In genomic region chr6:166446146-166446545, GRCh38 we compare ENCODE assay signal across 29 cellular contexts.
"Had no signal": no experiment of that assay in that cellular context is flagged by ENCODE, and none has a peak within 500 bp of the region (broad histone marks: within the 10 kb centered on the region; RNA-seq: fewer than 3 reads in every experiment).

No MANE protein-coding gene starts in this region.

- H3K4me1 ChIP-seq: adrenal gland, body of pancreas, colonic mucosa, heart left ventricle, pancreas, prostate gland, sigmoid colon, suprapubic skin, tibial artery had no signal

- DNase-seq: activated CD4-positive, alpha-beta T cell treated with anti-CD3 and anti-CD28 coated beads for 36 hours; activated CD4-positive, alpha-beta T cell treated with anti-CD3 and anti-CD28 coated beads, Interleukin-2, amount 50 U/mL, for 4 hours; activated CD4-positive, CD25-positive, alpha-beta regulatory T cell; activated effector memory CD4-positive, alpha-beta T cell treated with anti-CD3 and anti-CD28 coated beads, Interleukin-2, amount 50 U/mL, for 16 hours; activated naive CD4-positive, alpha-beta T cell treated with anti-CD3 and anti-CD28 coated beads for 36 hours; activated naive CD8-positive, alpha-beta T cell treated with anti-CD3 and anti-CD28 coated beads for 36 hours; activated T-cell treated with anti-CD3 and anti-CD28 coated beads, Interleukin-2, amount 50 U/mL, for 1 hour; adrenal gland; aorta; body of pancreas; cerebellar nuclear complex; colonic mucosa; effector CD8-positive, alpha-beta T cell; erythroblast; heart left ventricle; midbrain; naive thymus-derived CD8-positive, alpha-beta T cell; nucleus accumbens; pancreas; retina; sigmoid colon; small intestine; stimulated activated CD4-positive, alpha-beta T cell treated with anti-CD3 and anti-CD28 coated beads, Interleukin-1b, Interleukin-23, amount 100 ng/mL, for 48 hours; stimulated activated CD4-positive, alpha-beta T cell treated with anti-CD3 and anti-CD28 coated beads, Interleukin-4, amount 100 ng/mL, for 4 hours; stimulated activated CD8-positive, alpha-beta memory T cell treated with anti-CD3 and anti-CD28 coated beads, Interleukin-4, amount 100 ng/mL, for 48 hours; tibial artery had no signal

- ATAC-seq: activated CD4-positive, alpha-beta T cell treated with anti-CD3 and anti-CD28 coated beads for 36 hours; body of pancreas; heart left ventricle; naive thymus-derived CD8-positive, alpha-beta T cell; pancreas; stimulated activated memory B cell treated with anti-CD40 and anti-IgM and Interleukin-4, amounts not matched to agents 10 μg/mL and 1 μg/mL and 100 μg/mL, for 72 hours had no signal

- H3K9me3 ChIP-seq: adrenal gland, body of pancreas, colonic mucosa, heart left ventricle, pancreas, prostate gland, sigmoid colon, suprapubic skin, tibial artery had no signal

- FAIRE-seq: pancreas, small intestine had no signal

- H3K4me3 ChIP-seq: adrenal gland, body of pancreas, colonic mucosa, heart left ventricle, pancreas, prostate gland, sigmoid colon, suprapubic skin, tibial artery had no signal

- H3K27me3 ChIP-seq: adrenal gland, body of pancreas, colonic mucosa, heart left ventricle, pancreas, sigmoid colon, suprapubic skin, tibial artery had no signal

- H3K27ac ChIP-seq: adrenal gland, body of pancreas, colonic mucosa, heart left ventricle, pancreas, prostate gland, sigmoid colon, suprapubic skin, tibial artery had no signal

- H3K36me3 ChIP-seq: adrenal gland, colonic mucosa, prostate gland had no signal
